ENCODE assay signal across 1 cellular context in genomic region chr17:40617678-40618240, GRCh38.
TF ChIP-seq lines count a peak whose summit lies in the region.

No MANE protein-coding gene starts in this region.

TF ChIP-seq in HepG2, 621 proteins besides CTCF, POLR2A, EP300 and RAD21 (continued from another document):
- TF ChIP-seq NFIB (CRISPR knock-in tag; IDR thresholded peaks at IDR 0.05; ENCODE audit: borderline replicate concordance) (no peak), RFX1 (IDR thresholded peaks at IDR 0.05) (no peak), ZNF746 (CRISPR knock-in tag; IDR thresholded peaks at IDR 0.05) (no peak), ETV5 (CRISPR knock-in tag; IDR thresholded peaks at IDR 0.05; ENCODE audit: borderline replicate concordance) (no peak), KAT7 (CRISPR knock-in tag; IDR thresholded peaks at IDR 0.05; ENCODE audit: borderline replicate concordance) (no peak), ZGPAT (CRISPR knock-in tag; IDR thresholded peaks at IDR 0.05) (no peak), ZNF7 (CRISPR knock-in tag; IDR thresholded peaks at IDR 0.05) (no peak), TARDBP (CRISPR knock-in tag; IDR thresholded peaks at IDR 0.05) (no peak), BCL6 (CRISPR knock-in tag; IDR thresholded peaks at IDR 0.05) (no peak), PCBP1 (IDR thresholded peaks at IDR 0.05; ENCODE audit: borderline replicate concordance, low read depth, low read length) (no peak), FOXC1 (CRISPR knock-in tag; IDR thresholded peaks at IDR 0.05; ENCODE audit: borderline replicate concordance) (0 out of 2 replicates have a peak, but pooled peaks have one; percentile 17), ZNF549 (CRISPR knock-in tag; IDR thresholded peaks at IDR 0.05) (no peak), ZFX (CRISPR knock-in tag; IDR thresholded peaks at IDR 0.05; ENCODE audit: low read depth) (0 out of 2 replicates have a peak, but pooled peaks have one; percentile 22), RBFOX2 (IDR thresholded peaks at IDR 0.05; ENCODE audit: low read depth, low read length) (no peak), SKI (IDR thresholded peaks at IDR 0.05; ENCODE audit: partially characterized antibody) (no peak), ZNF292 (CRISPR knock-in tag; IDR thresholded peaks at IDR 0.05; ENCODE audit: borderline replicate concordance, low read depth) (peak; percentile 61; the same call in 1 of the 2 replicates), ZNF687 (CRISPR knock-in tag; IDR thresholded peaks at IDR 0.05) (peak; percentile 78), MEIS2 (CRISPR knock-in tag; IDR thresholded peaks at IDR 0.05) (peak; percentile 30; the same call in 1 of the 2 replicates), ZMYM3 (CRISPR knock-in tag; IDR thresholded peaks at IDR 0.05) (peak; percentile 52; the same call in 1 of the 2 replicates), ZNF800 (CRISPR knock-in tag; IDR thresholded peaks at IDR 0.05) (no peak), MTF1 (CRISPR knock-in tag; IDR thresholded peaks at IDR 0.05) (no peak), ZBTB34 (CRISPR knock-in tag; IDR thresholded peaks at IDR 0.05) (no peak), ZNF672 (CRISPR knock-in tag; IDR thresholded peaks at IDR 0.05) (no peak), HOXA3 (CRISPR knock-in tag; IDR thresholded peaks at IDR 0.05) (peak; percentile 42; the same call in 1 of the 2 replicates), MXD1 (CRISPR knock-in tag; IDR thresholded peaks at IDR 0.05) (no peak), ZNF83 (CRISPR knock-in tag; IDR thresholded peaks at IDR 0.05; ENCODE audit: borderline replicate concordance) (no peak), USF2 (IDR thresholded peaks at IDR 0.05; ENCODE audit: low read depth, low read length) (no peak), USF2 (CRISPR knock-in tag; IDR thresholded peaks at IDR 0.05; ENCODE audit: borderline replicate concordance) (no peak), ZSCAN29 (CRISPR knock-in tag; conservative IDR thresholded peaks at IDR 0.05) (no peak), RELA (CRISPR knock-in tag; IDR thresholded peaks at IDR 0.05) (no peak), ZBTB10 (CRISPR knock-in tag; IDR thresholded peaks at IDR 0.05; ENCODE audit: borderline replicate concordance) (no peak), TFDP1 (CRISPR knock-in tag; IDR thresholded peaks at IDR 0.05; ENCODE audit: borderline replicate concordance) (peak; percentile 82; the same call in 1 of the 2 replicates), ZNF274 (CRISPR knock-in tag; IDR thresholded peaks at IDR 0.05) (no peak), ZNF512B (CRISPR knock-in tag; IDR thresholded peaks at IDR 0.05; ENCODE audit: borderline replicate concordance) (peak; percentile 77; the same call in 1 of the 2 replicates), MYPOP (CRISPR knock-in tag; IDR thresholded peaks at IDR 0.05) (no peak), FUBP1 (CRISPR knock-in tag; IDR thresholded peaks at IDR 0.05; ENCODE audit: borderline replicate concordance) (no peak), CAMTA2 (CRISPR knock-in tag; IDR thresholded peaks at IDR 0.05; ENCODE audit: borderline replicate concordance) (no peak)
